ENCODE assay signal across 6 cellular contexts in genomic region chr5:158494541-158494940, GRCh38.
"Had no signal": no experiment of that assay in that cellular context is flagged by ENCODE, and none has a peak within 500 bp of the region (broad histone marks: within the 10 kb centered on the region; RNA-seq: fewer than 3 reads in every experiment).

No MANE protein-coding gene starts in this region.

- DNase-seq: IMR-90, KBM-7, KG1 had no signal

- FAIRE-seq: HepG2, HTR-8/SVneo had no signal

- ATAC-seq: HepG2 had no signal

- H3K27ac ChIP-seq: HL-60 had no signal
